8 cellular contexts compared by ENCODE assay signal in genomic region chr3:134373942-134374790, GRCh38. TPM values are rescaled to one million over a fixed set of nuclear protein-coding genes. Genes with fewer than 3 reads are reported as not detected.
DNase-seq lines count a peak whose midpoint lies in the region; ATAC-seq lines count a peak whose summit lies in the region.

Gene AMOTL2 (minus strand): TSS chr3:134374447. CDS start chr3:134371433, 3,014 bp downstream.

- peak; percentile 76 for ATAC-seq in sciatic nerve

- intact Hi-C loops in sciatic nerve (cut with DNase I): loop anchor here (5.0 to 10.0 kb wide), 3 partner anchors 62 to 101 kb away; no protein-coding TSS in a partner anchor

- DNase-seq in NCI-H2081 (lab: John Stamatoyannopoulos, UW) (peak; percentile 43 to 59), NCI-H2081 treated with DMSO at 0.1 percent for 48 hours (lab: John Stamatoyannopoulos, UW) (no peak), HT-29 (ENCODE audit: low spot score) (peak; percentile 95), RPMI8226 (peak; percentile 64), cerebellar cortex (ENCODE audit: low spot score) (peak; percentile 86), iPS-NIHi11 (ENCODE audit: low spot score) (peak; percentile 97), sciatic nerve (ENCODE audit: low spot score) (peak; percentile 91), NAMALWA (ENCODE audit: low spot score) (no peak)

RNA-seq across cellular contexts. Expression of gene AMOTL2, which starts in this region (rescaled TPM):
- 109 and 119 TPM in 2 replicates for total RNA-seq in HT-29 (2014; rRNA removed; shearing (Covaris generic))
- total RNA-seq in sciatic nerve: 158 TPM

Comparison
In these comparisons a context has a peak if more than half of its experiments do, and no peak if none do; other contexts are left out.
1. DNase-seq: peak in NCI-H2081 (2 of 2), HT-29 (single experiment), RPMI8226 (single experiment), cerebellar cortex (single experiment), iPS-NIHi11 (single experiment) and sciatic nerve (single experiment); none in NCI-H2081 treated with DMSO at 0.1 percent for 48 hours (single experiment) and NAMALWA (single experiment).